Comparison of ENCODE assay signal across 10 cellular contexts in the genomic region with DNA sequence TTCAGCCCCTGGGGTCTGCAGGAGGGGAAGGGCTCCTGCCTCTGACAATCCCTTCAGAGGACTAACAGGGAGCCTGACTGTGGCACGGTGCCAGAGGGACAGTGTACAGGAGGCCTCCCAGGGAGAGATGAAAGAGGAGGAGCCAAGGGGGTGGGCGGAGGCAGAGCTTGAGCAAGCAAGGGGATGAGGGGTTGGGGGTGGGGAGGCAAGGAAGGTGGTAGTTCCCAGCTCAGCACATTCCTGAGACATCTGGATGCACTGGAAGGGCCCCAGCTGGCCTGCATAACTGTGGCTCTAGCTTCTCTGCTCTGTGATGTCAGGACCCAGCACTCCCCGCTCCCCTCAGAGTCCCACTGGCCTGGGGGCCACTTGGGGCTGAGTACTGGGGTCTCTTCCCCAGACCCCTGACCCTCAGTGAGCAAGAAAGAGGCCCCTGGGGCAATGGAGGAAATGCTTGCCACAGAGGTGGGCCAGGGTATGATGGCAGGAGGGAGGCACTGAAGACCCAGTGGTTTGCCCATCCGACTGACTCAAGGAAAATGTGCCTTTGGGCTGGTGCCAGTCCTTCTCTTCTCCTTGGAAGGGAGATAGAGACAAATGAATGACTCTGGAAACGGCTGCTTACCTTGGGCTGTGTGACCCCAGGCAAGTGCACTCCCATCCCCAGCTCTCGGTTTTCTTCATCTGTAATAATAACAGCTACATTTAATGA. TPM values are rescaled to one million over a fixed set of nuclear protein-coding genes. Genes with fewer than 3 reads are reported as not detected.
A peak's percentile ranks its signal among the peaks of the same experiment; 100 is the strongest.
DNase-seq lines count a peak whose midpoint lies in the region; ATAC-seq and TF ChIP-seq lines count a peak whose summit lies in the region.
"Had no signal": no experiment of that assay in that cellular context is flagged by ENCODE, and none has a peak within 500 bp of the region (broad histone marks: within the 10 kb centered on the region; RNA-seq: fewer than 3 reads in every experiment).

No MANE protein-coding gene starts in this region.

- H3K9me3 ChIP-seq in uterus, result no peaks in the 10 kb centered on the region

- no peaks in the 10 kb centered on the region for H3K27me3 Mint-ChIP-seq in activated naive CD8-positive, alpha-beta T cell
- H3K27me3 Mint-ChIP-seq in activated naive CD8-positive, alpha-beta T cell treated with anti-CD3 and anti-CD28 coated beads for 36 hours, result no peaks in the 10 kb centered on the region
- H3K27me3 Mint-ChIP-seq in activated T-helper 17 cell treated with anti-CD3 and anti-CD28 coated beads, Interleukin-2, amount 50 U/mL, for 72 hours, result peaks cover 5% of the 10 kb centered on the region

- TF ChIP-seq POLR2A in uterus (IDR thresholded peaks at IDR 0.05), result no peak

- peaks cover 0 to 12% of the 10 kb centered on the region in 2 donors for H3K4me1 ChIP-seq in uterus

- H3K27ac Mint-ChIP-seq in activated naive CD8-positive, alpha-beta T cell, result peak overlapping the region; percentile 34
- no peak overlapping the region for H3K27ac Mint-ChIP-seq in activated naive CD8-positive, alpha-beta T cell treated with anti-CD3 and anti-CD28 coated beads for 36 hours
- H3K27ac Mint-ChIP-seq in activated T-helper 17 cell treated with anti-CD3 and anti-CD28 coated beads, Interleukin-2, amount 50 U/mL, for 72 hours, result no peak overlapping the region

- peaks cover under 1% of the 10 kb centered on the region for H3K4me1 Mint-ChIP-seq in activated naive CD8-positive, alpha-beta T cell (ENCODE audit: low read depth)
- peaks cover 2% of the 10 kb centered on the region for H3K4me1 Mint-ChIP-seq in activated naive CD8-positive, alpha-beta T cell treated with anti-CD3 and anti-CD28 coated beads for 36 hours
- no peaks in the 10 kb centered on the region for H3K4me1 Mint-ChIP-seq in activated T-helper 17 cell treated with anti-CD3 and anti-CD28 coated beads, Interleukin-2, amount 50 U/mL, for 72 hours

- DNase-seq in activated naive CD8-positive, alpha-beta T cell treated with anti-CD3 and anti-CD28 coated beads for 36 hours, result no peak
- DNase-seq in astrocyte of the hippocampus (ENCODE audit: low read depth, low spot score) (peak; percentile 88), left colon (peak; percentile 87 to 88), uterus (peak; percentile 93 to 96)
- DNase-seq in stimulated activated CD4-positive, alpha-beta T cell treated with anti-CD3 and anti-CD28 coated beads, Interleukin-4, amount 100 ng/mL, for 24 hours, result no peak
- DNase-seq: activated naive CD4-positive, alpha-beta T cell; DMS79 treated with DMSO at 0.1 percent for 48 hours had no signal

- no peak overlapping the region for H3K4me3 ChIP-seq in uterus

- H3K9me3 Mint-ChIP-seq in activated naive CD8-positive, alpha-beta T cell (ENCODE audit: low read depth), result no peaks in the 10 kb centered on the region
- H3K9me3 Mint-ChIP-seq in activated naive CD8-positive, alpha-beta T cell treated with anti-CD3 and anti-CD28 coated beads for 36 hours, result no peaks in the 10 kb centered on the region
- H3K9me3 Mint-ChIP-seq in activated T-helper 17 cell treated with anti-CD3 and anti-CD28 coated beads, Interleukin-2, amount 50 U/mL, for 72 hours, result no peaks in the 10 kb centered on the region

- intact Hi-C loops in left colon (cut with DNase I, micrococcal nuclease), result no loop called here
- intact Hi-C loops in uterus (cut with DNase I; ENCODE audit: low total_unique reads), result no loop called here

- H3K36me3 Mint-ChIP-seq in activated naive CD8-positive, alpha-beta T cell, result no peaks in the 10 kb centered on the region
- H3K36me3 Mint-ChIP-seq in activated naive CD8-positive, alpha-beta T cell treated with anti-CD3 and anti-CD28 coated beads for 36 hours, result no peaks in the 10 kb centered on the region
- no peaks in the 10 kb centered on the region for H3K36me3 Mint-ChIP-seq in activated T-helper 17 cell treated with anti-CD3 and anti-CD28 coated beads, Interleukin-2, amount 50 U/mL, for 72 hours (ENCODE audit: low read depth)

- ATAC-seq in left colon, result peak; percentile 46
- no peak for ATAC-seq in activated T-helper 17 cell treated with anti-CD3 and anti-CD28 coated beads, Interleukin-2, amount 50 U/mL, for 72 hours (replicated peaks)
- no peak for ATAC-seq in HG02970 (IDR thresholded peaks at IDR 0.05; ENCODE audit: low FRiP score, unreplicated experiment)

- H3K36me3 ChIP-seq in uterus, result no peaks in the 10 kb centered on the region

- H3K27ac ChIP-seq in uterus, result peak overlapping the region; percentile 67 to 81

- H3K27me3 ChIP-seq in uterus, result no peaks in the 10 kb centered on the region

- no peak for TF ChIP-seq CTCF in uterus (IDR thresholded peaks at IDR 0.05)

- no peak overlapping the region for H3K4me3 Mint-ChIP-seq in activated naive CD8-positive, alpha-beta T cell
- no peak overlapping the region for H3K4me3 Mint-ChIP-seq in activated naive CD8-positive, alpha-beta T cell treated with anti-CD3 and anti-CD28 coated beads for 36 hours
- H3K4me3 Mint-ChIP-seq in activated T-helper 17 cell treated with anti-CD3 and anti-CD28 coated beads, Interleukin-2, amount 50 U/mL, for 72 hours, result no peak overlapping the region

RNA-seq across cellular contexts. Expression of a gene that starts 13.3 kb away (rescaled TPM):
- total RNA-seq in activated naive CD8-positive, alpha-beta T cell treated with anti-CD3 and anti-CD28 coated beads for 36 hours, result under 1 TPM in 1 of 2 experiments, not detected in 1; 0.12 TPM
- total RNA-seq in left colon (100 to 1,000 TPM; 118 to 200 TPM), uterus (10 to 100 TPM in 2 of 4 donors, 1 to 10 TPM in 1, not detected in 1; 2.0 to 20.8 (median 14.8) TPM)
- not detected for total RNA-seq in activated T-helper 17 cell treated with anti-CD3 and anti-CD28 coated beads, Interleukin-2, amount 50 U/mL, for 72 hours

RNA-seq across cellular contexts. Expression of a gene that starts 56.5 kb away (rescaled TPM):
- total RNA-seq in activated naive CD8-positive, alpha-beta T cell treated with anti-CD3 and anti-CD28 coated beads for 36 hours, result 100 to 1,000 TPM in 1 of 2 experiments, 10 to 100 TPM in 1; 100.0 to 101 TPM
- total RNA-seq in left colon (10 to 100 TPM; 44.9 to 47.9 TPM), uterus (10 to 100 TPM; 13.5 to 55.3 (median 42.8) TPM)
- 100 to 1,000 TPM in 1 of 2 donors, 10 to 100 TPM in 1; 78.9 to 100 TPM for total RNA-seq in activated T-helper 17 cell treated with anti-CD3 and anti-CD28 coated beads, Interleukin-2, amount 50 U/mL, for 72 hours

Comparison
In these comparisons a context has a peak if more than half of its experiments do, and no peak if none do; other contexts are left out.
1. DNase-seq: peak in astrocyte of the hippocampus (single experiment), left colon (2 of 2) and uterus (2 of 2); none in activated naive CD8-positive, alpha-beta T cell treated with anti-CD3 and anti-CD28 coated beads for 36 hours (single experiment) and stimulated activated CD4-positive, alpha-beta T cell treated with anti-CD3 and anti-CD28 coated beads, Interleukin-4, amount 100 ng/mL, for 24 hours (single experiment).
2. RNA of a gene that starts 13.3 kb away (total RNA-seq): 118 to 200 TPM in left colon; 2.0 to 20.8 TPM in uterus, not detected in activated T-helper 17 cell treated with anti-CD3 and anti-CD28 coated beads, Interleukin-2, amount 50 U/mL, for 72 hours and 0.12 TPM in activated naive CD8-positive, alpha-beta T cell treated with anti-CD3 and anti-CD28 coated beads for 36 hours; every median in the first group is over 4 times any median in the second.